19 cellular contexts compared by ENCODE assay signal in genomic region chr7:112777406-112777805, GRCh38. TPM values are rescaled to one million over a fixed set of nuclear protein-coding genes. Genes with fewer than 3 reads are reported as not detected.
DNase-seq lines count a peak whose midpoint lies in the region; ATAC-seq and TF ChIP-seq lines count a peak whose summit lies in the region.
"Had no signal": no experiment of that assay in that cellular context is flagged by ENCODE, and none has a peak within 500 bp of the region (broad histone marks: within the 10 kb centered on the region; RNA-seq: fewer than 3 reads in every experiment).

No MANE protein-coding gene starts in this region.

- H2AFZ ChIP-seq in OCI-LY7 (ENCODE audit: low read length) = no peak overlapping the region

- H3K4me3 Mint-ChIP-seq in activated naive CD4-positive, alpha-beta T cell treated with anti-CD3 and anti-CD28 coated beads, Interleukin-2, amount 50 U/mL, for 24 hours = no peak overlapping the region
- no peak overlapping the region for H3K4me3 Mint-ChIP-seq in CD8-positive, alpha-beta T cell
- H3K4me3 Mint-ChIP-seq in central memory CD8-positive, alpha-beta T cell = no peak overlapping the region
- H3K4me3 Mint-ChIP-seq: B cell; CD8-positive, alpha-beta memory T cell; HFFc6 had no signal

- H3K27me3 ChIP-seq in CD8-positive, alpha-beta T cell (ENCODE audit: insufficient read depth, low read length) = no peaks in the 10 kb centered on the region
- H3K27me3 ChIP-seq: BLaER1 had no signal

- TF ChIP-seq CTCF in CD8-positive, alpha-beta T cell (IDR thresholded peaks at IDR 0.05) = no peak
- TF ChIP-seq CTCF in OCI-LY7 (conservative IDR thresholded peaks at IDR 0.05; ENCODE audit: low read length) = no peak

- H3K36me3 ChIP-seq in CD8-positive, alpha-beta T cell (ENCODE audit: insufficient read depth, low read length) = peaks cover 3% of the 10 kb centered on the region
- H3K36me3 ChIP-seq in OCI-LY7 (ENCODE audit: insufficient read depth, low read length) = no peaks in the 10 kb centered on the region
- H3K36me3 ChIP-seq: HAP-1 had no signal

- peaks cover 26% of the 10 kb centered on the region for H3K36me3 Mint-ChIP-seq in activated naive CD4-positive, alpha-beta T cell treated with anti-CD3 and anti-CD28 coated beads, Interleukin-2, amount 50 U/mL, for 24 hours
- peaks cover 41% of the 10 kb centered on the region for H3K36me3 Mint-ChIP-seq in CD8-positive, alpha-beta T cell
- H3K36me3 Mint-ChIP-seq in central memory CD8-positive, alpha-beta T cell (ENCODE audit: insufficient read depth) = peaks cover 8% of the 10 kb centered on the region

- no peaks in the 10 kb centered on the region for H3K9me3 Mint-ChIP-seq in activated naive CD4-positive, alpha-beta T cell treated with anti-CD3 and anti-CD28 coated beads, Interleukin-2, amount 50 U/mL, for 24 hours
- no peaks in the 10 kb centered on the region for H3K9me3 Mint-ChIP-seq in CD8-positive, alpha-beta T cell
- H3K9me3 Mint-ChIP-seq in central memory CD8-positive, alpha-beta T cell = no peaks in the 10 kb centered on the region
- H3K9me3 Mint-ChIP-seq: CD4-positive, CD25-positive, alpha-beta regulatory T cell; CD8-positive, alpha-beta memory T cell; HFFc6 had no signal

- H3K4me1 ChIP-seq in CD8-positive, alpha-beta T cell (ENCODE audit: insufficient read depth, low read length) = no peaks in the 10 kb centered on the region
- no peaks in the 10 kb centered on the region for H3K4me1 ChIP-seq in OCI-LY7 (ENCODE audit: insufficient read depth, low read length, poor library complexity, severe bottlenecking)
- H3K4me1 ChIP-seq: BLaER1 had no signal

- intact Hi-C loops in CD8-positive, alpha-beta T cell (cut with DNase I, micrococcal nuclease) = no loop called here
- intact Hi-C loops in OCI-LY7 (cut with micrococcal nuclease; ENCODE audit: unreplicated experiment) = no loop called here

- POLR2A ChIA-PET in CD8-positive, alpha-beta T cell (lab: Charles Lee) = no interaction called here
- POLR2A ChIA-PET in OCI-LY7 (lab: Charles Lee) = no interaction called here

- DNase-seq in activated naive CD4-positive, alpha-beta T cell treated with Interleukin-2 at 50 U/mL for 16 hours = no peak
- DNase-seq in CD8-positive, alpha-beta T cell = no peak
- DNase-seq in OCI-LY7 (ENCODE audit: low spot score) (no peak), AG08396 (ENCODE audit: low spot score) (no peak), SHP77 treated with DMSO at 0.1 percent for 48 hours (lab: John Stamatoyannopoulos, UW) (no peak)
- no peak for DNase-seq in central memory CD8-positive, alpha-beta T cell (ENCODE audit: low spot score in 2 of 2)
- DNase-seq: CD4-positive, CD25-positive, alpha-beta regulatory T cell; CD8-positive, alpha-beta memory T cell; DMS 273 treated with DMSO at 0.1 percent for 48 hours; DMS79; EL; GDM1; GOT3; HFFc6 had no signal

- no peaks in the 10 kb centered on the region for H3K27me3 Mint-ChIP-seq in activated naive CD4-positive, alpha-beta T cell treated with anti-CD3 and anti-CD28 coated beads, Interleukin-2, amount 50 U/mL, for 24 hours
- no peaks in the 10 kb centered on the region for H3K27me3 Mint-ChIP-seq in CD8-positive, alpha-beta T cell (ENCODE audit: low read depth)
- H3K27me3 Mint-ChIP-seq in central memory CD8-positive, alpha-beta T cell = no peaks in the 10 kb centered on the region
- H3K27me3 Mint-ChIP-seq: B cell; CD4-positive, CD25-positive, alpha-beta regulatory T cell; CD8-positive, alpha-beta memory T cell had no signal

- peaks cover 34% of the 10 kb centered on the region for H3K4me1 Mint-ChIP-seq in activated naive CD4-positive, alpha-beta T cell treated with anti-CD3 and anti-CD28 coated beads, Interleukin-2, amount 50 U/mL, for 24 hours
- H3K4me1 Mint-ChIP-seq in CD8-positive, alpha-beta T cell (ENCODE audit: low read depth) = peaks cover 24% of the 10 kb centered on the region
- peaks cover 14% of the 10 kb centered on the region for H3K4me1 Mint-ChIP-seq in central memory CD8-positive, alpha-beta T cell

- no peaks in the 10 kb centered on the region for H3K79me2 ChIP-seq in OCI-LY7 (ENCODE audit: insufficient read depth, low read depth, low read length)

- H3K27ac ChIP-seq in CD8-positive, alpha-beta T cell (ENCODE audit: low read depth, low read length) = no peak overlapping the region
- no peak overlapping the region for H3K27ac ChIP-seq in OCI-LY7 (ENCODE audit: low read depth, low read length, poor library complexity, severe bottlenecking)
- H3K27ac ChIP-seq: BLaER1, C4-2B had no signal

- no peak overlapping the region for H3K4me2 ChIP-seq in OCI-LY7 (ENCODE audit: low read length)
- H3K4me2 ChIP-seq: BLaER1 had no signal

- H3K27ac Mint-ChIP-seq in activated naive CD4-positive, alpha-beta T cell treated with anti-CD3 and anti-CD28 coated beads, Interleukin-2, amount 50 U/mL, for 24 hours = peak overlapping the region; percentile 8
- peak overlapping the region; percentile 3 for H3K27ac Mint-ChIP-seq in CD8-positive, alpha-beta T cell
- H3K27ac Mint-ChIP-seq in central memory CD8-positive, alpha-beta T cell (ENCODE audit: low read depth) = peak overlapping the region; percentile 9
- H3K27ac Mint-ChIP-seq: B cell; CD4-positive, CD25-positive, alpha-beta regulatory T cell; CD8-positive, alpha-beta memory T cell; HFFc6 had no signal

- ATAC-seq in CD8-positive, alpha-beta T cell = no peak
- ATAC-seq in central memory CD8-positive, alpha-beta T cell (replicated peaks; ENCODE audit: extremely low read depth, poor library complexity, severe bottlenecking) = no peak

- no peaks in the 10 kb centered on the region for H4K20me1 ChIP-seq in OCI-LY7 (ENCODE audit: insufficient read depth, low read length)
- H4K20me1 ChIP-seq: BLaER1 had no signal

- H3K4me3 ChIP-seq in CD8-positive, alpha-beta T cell (ENCODE audit: low read depth, low read length) = no peak overlapping the region
- H3K4me3 ChIP-seq in OCI-LY7 (ENCODE audit: low read depth, low read length, poor library complexity, severe bottlenecking) = no peak overlapping the region
- H3K4me3 ChIP-seq: BLaER1, HAP-1 had no signal

- no peaks in the 10 kb centered on the region for H3K9me3 ChIP-seq in CD8-positive, alpha-beta T cell (ENCODE audit: low read length)
- H3K9me3 ChIP-seq in OCI-LY7 (ENCODE audit: low read length) = no peaks in the 10 kb centered on the region
- H3K9me3 ChIP-seq: BLaER1, HAP-1 had no signal

- BruUV-seq in OCI-LY7 (replicated peaks; lab: Mats Ljungman, UMichigan) = TSS peak; percentile 40

- CTCF ChIA-PET in CD8-positive, alpha-beta T cell (lab: Charles Lee) = no interaction called here
- CTCF ChIA-PET in OCI-LY7 (lab: Charles Lee; ENCODE audit: unreplicated experiment) = no interaction called here

- H3K9me2 ChIP-seq in OCI-LY7 (ENCODE audit: insufficient read depth, low read length) = no peaks in the 10 kb centered on the region

RNA-seq across cellular contexts. Expression of gene TMEM168, which starts 12.8 kb away (rescaled TPM):
- total RNA-seq in CD8-positive, alpha-beta T cell = 10 to 100 TPM; 10.5 to 10.7 TPM
- 3.5 and 8.5 TPM in 2 replicates for total RNA-seq in OCI-LY7 (2014; rRNA removed; shearing (Covaris generic))
- total RNA-seq in OCI-LY7 (2022) = 9.2 and 10.1 TPM in 2 replicates
